In genomic region chr2:105769504-105769903, GRCh38 we compare ENCODE assay signal across 11 cellular contexts. TPM values are rescaled to one million over a fixed set of nuclear protein-coding genes. Genes with fewer than 3 reads are reported as not detected.
DNase-seq lines count a peak whose midpoint lies in the region; ATAC-seq, FAIRE-seq and TF ChIP-seq lines count a peak whose summit lies in the region.
"Had no signal": no experiment of that assay in that cellular context is flagged by ENCODE, and none has a peak within 500 bp of the region (broad histone marks: within the 10 kb centered on the region; RNA-seq: fewer than 3 reads in every experiment).

No MANE protein-coding gene starts in this region.

- no peaks in the 10 kb centered on the region for H3K4me1 ChIP-seq in aorta (ENCODE audit: control insufficient read depth in 1 of 2, insufficient read depth in 2 of 2, low read length in 2 of 2)

- CTCF ChIA-PET in activated CD8-positive, alpha-beta memory T cell treated with anti-CD3 and anti-CD28 coated beads, Interleukin-2, amount 10 ng/mL, durations not matched to agents 7 days and 5 days (lab: Charles Lee), result interaction anchor here (1.1 to 1.2 kb wide), 3 partner anchors 10 to 15 kb away, joined by 3 to 4 read pairs (median 3); no protein-coding TSS in a partner anchor

- no peak for DNase-seq in activated CD4-positive, alpha-beta T cell treated with anti-CD3 and anti-CD28 coated beads, Interleukin-2, amount 10 ng/mL, durations not matched to agents 24 days and 14 days
- no peak for DNase-seq in activated CD4-positive, alpha-beta T cell treated with anti-CD3 and anti-CD28 coated beads, Interleukin-2, amount 50 U/mL, for 4 hours
- DNase-seq in activated CD8-positive, alpha-beta memory T cell treated with anti-CD3 and anti-CD28 coated beads, Interleukin-2, amount 10 ng/mL, durations not matched to agents 7 days and 5 days, result peak; percentile 38
- DNase-seq in fibroblast of villous mesenchyme (ENCODE audit: low read depth) (no peak), aorta (no peak), frontal cortex (ENCODE audit: low spot score in 2 of 2) (no peak)
- no peak for DNase-seq in stimulated activated naive B cell treated with anti-CD40 and anti-IgM and Interleukin-4, amounts not matched to agents 10 μg/mL and 1 μg/mL and 100 μg/mL, for 72 hours
- DNase-seq: cerebellar nuclear complex, NCI-H1930, SW 1271 had no signal

- no peak overlapping the region for H3K4me3 ChIP-seq in fibroblast of villous mesenchyme (ENCODE audit: low read depth, low read length)
- H3K4me3 ChIP-seq in aorta (ENCODE audit: low read length in 2 of 2), result no peak overlapping the region

- peaks cover 73% of the 10 kb centered on the region for H3K4me1 Mint-ChIP-seq in activated CD4-positive, alpha-beta T cell treated with anti-CD3 and anti-CD28 coated beads, Interleukin-2, amount 10 ng/mL, durations not matched to agents 24 days and 14 days
- peaks cover 65% of the 10 kb centered on the region for H3K4me1 Mint-ChIP-seq in activated CD8-positive, alpha-beta memory T cell treated with anti-CD3 and anti-CD28 coated beads, Interleukin-2, amount 10 ng/mL, durations not matched to agents 7 days and 5 days
- H3K4me1 Mint-ChIP-seq in stimulated activated naive B cell treated with anti-CD40 and anti-IgM and Interleukin-4, amounts not matched to agents 10 μg/mL and 1 μg/mL and 100 μg/mL, for 72 hours, result peaks cover 70 to 99% of the 10 kb centered on the region in 2 donors

- peak; percentile 28 for TF ChIP-seq CTCF in fibroblast of villous mesenchyme (IDR thresholded peaks at IDR 0.05; ENCODE audit: insufficient read depth, low read depth, low read length)

- intact Hi-C loops in activated CD4-positive, alpha-beta T cell treated with anti-CD3 and anti-CD28 coated beads, Interleukin-2, amount 10 ng/mL, durations not matched to agents 24 days and 14 days (cut with micrococcal nuclease), result loop anchor here (2.0 kb wide), 2 partner anchors 13 to 15 kb away; no protein-coding TSS in a partner anchor
- intact Hi-C loops in aorta (cut with DNase I), result no loop called here

- H3K36me3 Mint-ChIP-seq in activated CD4-positive, alpha-beta T cell treated with anti-CD3 and anti-CD28 coated beads, Interleukin-2, amount 10 ng/mL, durations not matched to agents 24 days and 14 days (ENCODE audit: low read depth), result peaks cover 62% of the 10 kb centered on the region
- H3K36me3 Mint-ChIP-seq in activated CD8-positive, alpha-beta memory T cell treated with anti-CD3 and anti-CD28 coated beads, Interleukin-2, amount 10 ng/mL, durations not matched to agents 7 days and 5 days, result peaks cover 35% of the 10 kb centered on the region
- H3K36me3 Mint-ChIP-seq in stimulated activated naive B cell treated with anti-CD40 and anti-IgM and Interleukin-4, amounts not matched to agents 10 μg/mL and 1 μg/mL and 100 μg/mL, for 72 hours, result peaks cover 63 to 79% of the 10 kb centered on the region in 2 donors

- H3K36me3 ChIP-seq in aorta (ENCODE audit: control insufficient read depth in 1 of 2, insufficient read depth in 2 of 2, low read length in 1 of 2), result no peaks in the 10 kb centered on the region

- 74 to 87% methylated on average over 9 of the region's 9 CpGs for WGBS in aorta, 2 donors

- ATAC-seq in activated CD8-positive, alpha-beta memory T cell treated with anti-CD3 and anti-CD28 coated beads, Interleukin-2, amount 10 ng/mL, durations not matched to agents 7 days and 5 days, result peak; percentile 38
- peak; percentile 77 to 79 for ATAC-seq in stimulated activated naive B cell treated with anti-CD40 and anti-IgM and Interleukin-4, amounts not matched to agents 10 μg/mL and 1 μg/mL and 100 μg/mL, for 72 hours (replicated peaks)
- ATAC-seq in GM21529 (IDR thresholded peaks at IDR 0.05; ENCODE audit: unreplicated experiment) (no peak), aorta (ENCODE audit: low FRiP score) (no peak)

- peaks cover 1% of the 10 kb centered on the region for H3K9me3 ChIP-seq in aorta (ENCODE audit: control insufficient read depth, low read length)

- H3K27me3 Mint-ChIP-seq in activated CD4-positive, alpha-beta T cell treated with anti-CD3 and anti-CD28 coated beads, Interleukin-2, amount 10 ng/mL, durations not matched to agents 24 days and 14 days, result no peaks in the 10 kb centered on the region
- H3K27me3 Mint-ChIP-seq in activated CD8-positive, alpha-beta memory T cell treated with anti-CD3 and anti-CD28 coated beads, Interleukin-2, amount 10 ng/mL, durations not matched to agents 7 days and 5 days, result no peaks in the 10 kb centered on the region
- no peaks in the 10 kb centered on the region for H3K27me3 Mint-ChIP-seq in stimulated activated naive B cell treated with anti-CD40 and anti-IgM and Interleukin-4, amounts not matched to agents 10 μg/mL and 1 μg/mL and 100 μg/mL, for 72 hours

- no peak for FAIRE-seq in frontal cortex (lab: Jason Lieb, UNC)

- H3K27ac ChIP-seq in aorta (ENCODE audit: low read depth in 1 of 2, low read length in 2 of 2), result no peak overlapping the region

- peak overlapping the region; percentile 92 for H3K27ac Mint-ChIP-seq in activated CD4-positive, alpha-beta T cell treated with anti-CD3 and anti-CD28 coated beads, Interleukin-2, amount 10 ng/mL, durations not matched to agents 24 days and 14 days
- peak overlapping the region; percentile 67 for H3K27ac Mint-ChIP-seq in activated CD8-positive, alpha-beta memory T cell treated with anti-CD3 and anti-CD28 coated beads, Interleukin-2, amount 10 ng/mL, durations not matched to agents 7 days and 5 days
- H3K27ac Mint-ChIP-seq in stimulated activated naive B cell treated with anti-CD40 and anti-IgM and Interleukin-4, amounts not matched to agents 10 μg/mL and 1 μg/mL and 100 μg/mL, for 72 hours, result peak overlapping the region; percentile 75

- peak overlapping the region; percentile 53 for H3K4me3 Mint-ChIP-seq in activated CD4-positive, alpha-beta T cell treated with anti-CD3 and anti-CD28 coated beads, Interleukin-2, amount 10 ng/mL, durations not matched to agents 24 days and 14 days
- H3K4me3 Mint-ChIP-seq in activated CD8-positive, alpha-beta memory T cell treated with anti-CD3 and anti-CD28 coated beads, Interleukin-2, amount 10 ng/mL, durations not matched to agents 7 days and 5 days, result no peak overlapping the region
- peak overlapping the region; percentile 25 to 47 for H3K4me3 Mint-ChIP-seq in stimulated activated naive B cell treated with anti-CD40 and anti-IgM and Interleukin-4, amounts not matched to agents 10 μg/mL and 1 μg/mL and 100 μg/mL, for 72 hours

- no peaks in the 10 kb centered on the region for H3K9me3 Mint-ChIP-seq in activated CD4-positive, alpha-beta T cell treated with anti-CD3 and anti-CD28 coated beads, Interleukin-2, amount 10 ng/mL, durations not matched to agents 24 days and 14 days
- no peaks in the 10 kb centered on the region for H3K9me3 Mint-ChIP-seq in activated CD8-positive, alpha-beta memory T cell treated with anti-CD3 and anti-CD28 coated beads, Interleukin-2, amount 10 ng/mL, durations not matched to agents 7 days and 5 days (ENCODE audit: low read depth)
- peaks cover 0 to 2% of the 10 kb centered on the region in 2 donors for H3K9me3 Mint-ChIP-seq in stimulated activated naive B cell treated with anti-CD40 and anti-IgM and Interleukin-4, amounts not matched to agents 10 μg/mL and 1 μg/mL and 100 μg/mL, for 72 hours

- no peaks in the 10 kb centered on the region for H3K27me3 ChIP-seq in aorta (ENCODE audit: control insufficient read depth in 1 of 2, insufficient read depth in 2 of 2, low read length in 1 of 2)

RNA-seq across cellular contexts. Expression of gene NCK2, which starts 24.8 kb away (rescaled TPM):
- total RNA-seq in activated CD4-positive, alpha-beta T cell treated with anti-CD3 and anti-CD28 coated beads, Interleukin-2, amount 10 ng/mL, durations not matched to agents 24 days and 14 days, result 85.8 and 86.2 TPM in 2 replicates
- total RNA-seq in activated CD8-positive, alpha-beta memory T cell treated with anti-CD3 and anti-CD28 coated beads, Interleukin-2, amount 10 ng/mL, durations not matched to agents 7 days and 5 days, result 10 to 100 TPM; 51.6 to 54.1 TPM
- total RNA-seq in fibroblast of villous mesenchyme, result 22.5 and 31.2 TPM in 2 replicates
- total RNA-seq in aorta, result 10 to 100 TPM; 38.9 to 44.6 TPM
- 10 to 100 TPM; 28.8 to 42.9 TPM for polyA plus RNA-seq in aorta
- 84.8 TPM for total RNA-seq in frontal cortex

Comparison
In these comparisons a context has a peak if more than half of its experiments do, and no peak if none do; other contexts are left out.
1. ATAC-seq: peak in activated CD8-positive, alpha-beta memory T cell treated with anti-CD3 and anti-CD28 coated beads, Interleukin-2, amount 10 ng/mL, durations not matched to agents 7 days and 5 days (single experiment) and stimulated activated naive B cell treated with anti-CD40 and anti-IgM and Interleukin-4, amounts not matched to agents 10 μg/mL and 1 μg/mL and 100 μg/mL, for 72 hours (2 of 2); none in GM21529 (single experiment) and aorta (single experiment).
2. Peak in every context shown above with its lines, with median percentiles within 50 percentile points of each other: H3K27ac Mint-ChIP-seq.